In the genomic region with DNA sequence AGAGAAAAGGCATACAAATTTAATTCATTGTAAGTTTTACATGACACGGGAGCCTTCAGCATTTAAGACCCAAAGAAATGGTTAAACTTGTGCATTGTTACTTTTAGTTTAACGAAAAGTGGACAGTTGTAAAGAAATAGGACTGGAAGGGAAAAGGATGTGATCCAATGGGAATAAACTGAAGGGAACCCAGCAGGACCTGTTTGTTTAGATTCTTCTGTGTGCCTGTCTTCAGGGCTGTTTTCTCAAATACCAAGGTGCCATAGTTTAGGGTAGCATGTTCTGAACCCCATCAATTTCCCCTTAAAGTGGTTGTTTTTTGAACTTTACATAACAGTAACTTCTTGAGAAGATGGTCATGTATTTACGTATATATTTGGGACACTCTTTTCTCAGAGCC, we compare ENCODE assay signal across 23 cellular contexts. TPM values are rescaled to one million over a fixed set of nuclear protein-coding genes. Genes with fewer than 3 reads are reported as not detected.
DNase-seq lines count a peak whose midpoint lies in the region; ATAC-seq and TF ChIP-seq lines count a peak whose summit lies in the region.
"Had no signal": no experiment of that assay in that cellular context is flagged by ENCODE, and none has a peak within 500 bp of the region (broad histone marks: within the 10 kb centered on the region; RNA-seq: fewer than 3 reads in every experiment).

No MANE protein-coding gene starts in this region.

- H4K20me1 ChIP-seq in HCT116 (ENCODE audit: insufficient read depth) = no peaks in the 10 kb centered on the region
- H4K20me1 ChIP-seq: BLaER1 had no signal

- H3K9me3 Mint-ChIP-seq in Caco-2 (ENCODE audit: unreplicated experiment) (no peaks in the 10 kb centered on the region), mesothelial cell of epicardium (no peaks in the 10 kb centered on the region)
- H3K9me3 Mint-ChIP-seq in activated T-cell treated with anti-CD3 and anti-CD28 coated beads, Interleukin-2, amount 50 U/mL, for 72 hours = no peaks in the 10 kb centered on the region

- TF ChIP-seq POLR2A in HCT116 (IDR thresholded peaks at IDR 0.05; ENCODE audit: borderline replicate concordance, extremely low read depth, insufficient read depth, insufficient read length) = no peak

- no TSS peak for BruUV-seq in Caco-2 (replicated peaks; lab: Mats Ljungman, UMichigan)
- BruUV-seq in HCT116 (replicated peaks; lab: Mats Ljungman, UMichigan) = no TSS peak
- no TSS peak for BruUV-seq in Panc1 (replicated peaks; lab: Mats Ljungman, UMichigan)

- TF ChIP-seq CTCF in Caco-2 (IDR thresholded peaks at IDR 0.05; ENCODE audit: insufficient read depth in 1 of 2, low read depth in 1 of 2, low read length in 1 of 2, severe bottlenecking in 1 of 2, unreplicated experiment in 1 of 2) = no peak
- TF ChIP-seq CTCF in HCT116 (IDR thresholded peaks at IDR 0.05 in 2 of 3, conservative IDR thresholded peaks at IDR 0.05 in 1 of 3; ENCODE audit: borderline replicate concordance in 1 of 3, insufficient read depth in 1 of 3, low read depth in 2 of 3, low read length in 2 of 3) = no peak
- no peak for TF ChIP-seq CTCF in Panc1 (IDR thresholded peaks at IDR 0.05)
- no peak for TF ChIP-seq CTCF in mesothelial cell of epicardium (IDR thresholded peaks at IDR 0.05; ENCODE audit: unreplicated experiment)
- no peak for TF ChIP-seq CTCF in GM10248 (IDR thresholded peaks at IDR 0.05; ENCODE audit: control extremely low read depth, extremely low read depth, low read depth, missing control alignments)

- peaks cover 75% of the 10 kb centered on the region for H3K4me1 ChIP-seq in Caco-2
- H3K4me1 ChIP-seq in HCT116 (ENCODE audit: control insufficient read depth in 1 of 2, insufficient read depth in 2 of 2, low read length in 2 of 2) = peaks cover 46 to 58% of the 10 kb centered on the region in 2 experiments
- peaks cover 60% of the 10 kb centered on the region for H3K4me1 ChIP-seq in Panc1 (ENCODE audit: control insufficient read depth, insufficient read depth, low read length)
- H3K4me1 ChIP-seq: HAP-1 had no signal

- H3K9me3 ChIP-seq in Caco-2 (no peaks in the 10 kb centered on the region), HCT116 (ENCODE audit: control insufficient read depth in 1 of 2, insufficient read depth in 1 of 2, low read depth in 1 of 2, low read length in 2 of 2) (no peaks in the 10 kb centered on the region), Panc1 (ENCODE audit: control insufficient read depth, insufficient read depth, low read depth, low read length) (no peaks in the 10 kb centered on the region)
- H3K9me3 ChIP-seq: BLaER1, HAP-1 had no signal

- peak overlapping the region; percentile 72; the same call in 1 of the 2 replicates for H3K4me2 ChIP-seq in HCT116 (ENCODE audit: low read length)

- peak overlapping the region; percentile 82 for H3K27ac Mint-ChIP-seq in Caco-2 (ENCODE audit: unreplicated experiment)
- peak overlapping the region; percentile 73 for H3K27ac Mint-ChIP-seq in mesothelial cell of epicardium
- H3K27ac Mint-ChIP-seq in activated T-cell treated with anti-CD3 and anti-CD28 coated beads, Interleukin-2, amount 50 U/mL, for 72 hours = no peak overlapping the region
- H3K27ac Mint-ChIP-seq: CD4-positive, CD25-positive, alpha-beta regulatory T cell had no signal

- ATAC-seq in HCT116 (no peak), Panc1 (no peak)
- no peak for ATAC-seq in activated T-cell treated with anti-CD3 and anti-CD28 coated beads, Interleukin-2, amount 50 U/mL, for 72 hours (replicated peaks in 1 of 2)

- DNase-seq in Caco-2 (no peak), HCT116 (ENCODE audit: low read depth, low spot score) (no peak), Panc1 (ENCODE audit: low read depth, low spot score) (no peak), mesothelial cell of epicardium (ENCODE audit: low spot score in 2 of 2, unreplicated experiment in 2 of 2) (no peak), H4 (ENCODE audit: low spot score) (no peak), GM10248 (ENCODE audit: extremely low spot score) (no peak), NCI-H1417 treated with DMSO at 0.1 percent for 48 hours (lab: John Stamatoyannopoulos, UW) (no peak)
- DNase-seq in activated T-cell treated with anti-CD3 and anti-CD28 coated beads, Interleukin-2, amount 50 U/mL, for 72 hours = no peak
- DNase-seq: CD4-positive, CD25-positive, alpha-beta regulatory T cell; GF-D8; GM23248; Kasumi-1; NCI-H1105; NCI-H146; NCI-H2029; NCI-H446; NCI-H524 treated with DMSO at 0.1 percent for 48 hours; NCI-H774; NK-92 treated with Interleukin-12 subunit alpha and Interleukin-12 subunit beta, amount 100 ng/mL, for 24 hours; SHP77 treated with DMSO at 0.1 percent for 48 hours; T-helper 1 cell had no signal

- TF ChIP-seq RAD21 in HCT116 (IDR thresholded peaks at IDR 0.05; ENCODE audit: low read depth) = no peak

- H2AFZ ChIP-seq in HCT116 (ENCODE audit: low read depth, low read length, poor library complexity, severe bottlenecking) = no peak overlapping the region
- H2AFZ ChIP-seq: GM23248 had no signal

- H3K36me3 Mint-ChIP-seq in Caco-2 (ENCODE audit: insufficient read depth, unreplicated experiment) = peaks cover 25% of the 10 kb centered on the region
- no peaks in the 10 kb centered on the region for H3K36me3 Mint-ChIP-seq in mesothelial cell of epicardium
- no peaks in the 10 kb centered on the region for H3K36me3 Mint-ChIP-seq in activated T-cell treated with anti-CD3 and anti-CD28 coated beads, Interleukin-2, amount 50 U/mL, for 72 hours (ENCODE audit: insufficient read depth in 2 of 2)
- H3K36me3 Mint-ChIP-seq: CD4-positive, CD25-positive, alpha-beta regulatory T cell had no signal

- H3K27me3 ChIP-seq in Caco-2 (replicated peaks; ENCODE audit: control insufficient read depth, insufficient read depth, low read length) (no peaks in the 10 kb centered on the region), HCT116 (ENCODE audit: insufficient read depth, low read length) (no peaks in the 10 kb centered on the region), Panc1 (ENCODE audit: control insufficient read depth, insufficient read depth, low read length) (no peaks in the 10 kb centered on the region)
- H3K27me3 ChIP-seq: BLaER1 had no signal

- no peaks in the 10 kb centered on the region for H3K79me2 ChIP-seq in HCT116 (ENCODE audit: insufficient read depth, low read length)

- H3K4me3 Mint-ChIP-seq in Caco-2 (ENCODE audit: unreplicated experiment) = no peak overlapping the region
- H3K4me3 Mint-ChIP-seq in mesothelial cell of epicardium = no peak overlapping the region
- H3K4me3 Mint-ChIP-seq in activated T-cell treated with anti-CD3 and anti-CD28 coated beads, Interleukin-2, amount 50 U/mL, for 72 hours = no peak overlapping the region
- H3K4me3 Mint-ChIP-seq: CD4-positive, CD25-positive, alpha-beta regulatory T cell had no signal

- no peak overlapping the region for H3K9ac ChIP-seq in HCT116 (ENCODE audit: low read length)
- H3K9ac ChIP-seq: BLaER1, GM23248 had no signal

- H3K27me3 Mint-ChIP-seq in Caco-2 (ENCODE audit: insufficient read depth, unreplicated experiment) (no peaks in the 10 kb centered on the region), mesothelial cell of epicardium (ENCODE audit: low read depth) (no peaks in the 10 kb centered on the region)
- no peaks in the 10 kb centered on the region for H3K27me3 Mint-ChIP-seq in activated T-cell treated with anti-CD3 and anti-CD28 coated beads, Interleukin-2, amount 50 U/mL, for 72 hours (ENCODE audit: low read depth)

- intact Hi-C loops in Caco-2 (cut with micrococcal nuclease; ENCODE audit: unreplicated experiment) (no loop called here), HCT116 (cut with micrococcal nuclease) (no loop called here), Panc1 (cut with micrococcal nuclease; ENCODE audit: unreplicated experiment) (loop anchor here (10.0 kb wide), 1 partner anchor 80 kb away; no protein-coding TSS in a partner anchor)

- CTCF ChIA-PET in Caco-2 (lab: Charles Lee) = no interaction called here
- CTCF ChIA-PET in HCT116 (lab: Charles Lee) = no interaction called here
- CTCF ChIA-PET in Panc1 (lab: Charles Lee) = no interaction called here
- CTCF ChIA-PET in GM10248 (lab: Yijun Ruan, JAX) = interaction anchor here (1.8 to 5.4 kb wide), 2 partner anchors 8 to 26 kb away, joined by 6 to 19 read pairs; no protein-coding TSS in a partner anchor

- no peaks in the 10 kb centered on the region; the same call in 1 of the 2 replicates for H3K36me3 ChIP-seq in Caco-2 (ENCODE audit: control insufficient read depth, insufficient read depth, low read length)
- H3K36me3 ChIP-seq in HCT116 (ENCODE audit: control insufficient read depth in 1 of 2, insufficient read depth in 2 of 2, low read length in 2 of 2) = no peaks in the 10 kb centered on the region
- no peaks in the 10 kb centered on the region for H3K36me3 ChIP-seq in Panc1 (ENCODE audit: control insufficient read depth, insufficient read depth, low read length)
- H3K36me3 ChIP-seq: BLaER1, HAP-1 had no signal

- no peak overlapping the region for H3K27ac ChIP-seq in HCT116 (ENCODE audit: low read depth, low read length)
- peak overlapping the region; percentile 89 for H3K27ac ChIP-seq in Panc1 (ENCODE audit: low read length)
- H3K27ac ChIP-seq: BLaER1, GM23248 had no signal

- H3K4me3 ChIP-seq in Caco-2 (ENCODE audit: low read depth, low read length) (no peak overlapping the region), HCT116 (replicated peaks in 1 of 2; ENCODE audit: low read depth in 1 of 2, low read length in 2 of 2) (no peak overlapping the region), Panc1 (ENCODE audit: low read depth in 2 of 2, low read length in 2 of 2) (no peak overlapping the region)
- H3K4me3 ChIP-seq: BLaER1, GM23248, HAP-1 had no signal

- POLR2A ChIA-PET in Caco-2 (lab: Charles Lee) = no interaction called here
- POLR2A ChIA-PET in HCT116 (lab: Charles Lee) = no interaction called here
- POLR2A ChIA-PET in Panc1 (lab: Charles Lee) = interaction anchor here (1.2 kb wide), 1 partner anchor 398 kb away, joined by 4 read pairs; no protein-coding TSS in a partner anchor
- POLR2A ChIA-PET in GM10248 (lab: Yijun Ruan, JAX) = no interaction called here

- in situ Hi-C loops in Panc1 (cut with HindIII; ENCODE audit: low pct_unique_long_range_greater_than_20kb, low sequenced_read_pairs) = no loop called here

- H3K4me1 Mint-ChIP-seq in Caco-2 (ENCODE audit: low read depth, unreplicated experiment) (peaks cover 26% of the 10 kb centered on the region), mesothelial cell of epicardium (peaks cover 47% of the 10 kb centered on the region)
- H3K4me1 Mint-ChIP-seq in activated T-cell treated with anti-CD3 and anti-CD28 coated beads, Interleukin-2, amount 50 U/mL, for 72 hours (ENCODE audit: low read depth) = no peaks in the 10 kb centered on the region
- H3K4me1 Mint-ChIP-seq: CD4-positive, CD25-positive, alpha-beta regulatory T cell had no signal

- no peaks in the 10 kb centered on the region for H3K9me2 ChIP-seq in HCT116 (ENCODE audit: insufficient read depth)

- RAD21 ChIA-PET in HCT116 (lab: Charles Lee; ENCODE audit: low non-redundant PET in 1 of 2, low total read pairs in 2 of 2, uncharacterized antibody in 2 of 2, unreplicated experiment in 2 of 2) = no interaction called here

RNA-seq across cellular contexts. Expression of a gene that starts 30.3 kb away (rescaled TPM):
- total RNA-seq in Caco-2 (2022) (27.2 and 29.5 TPM in 2 replicates), HCT116 (2021; ENCODE audit: unreplicated experiment) (7.7 TPM), Panc1 (2021; ENCODE audit: unreplicated experiment) (66.4 TPM), mesothelial cell of epicardium (11.3 to 12.7 TPM (median 12.0 TPM) in 3 replicates)
- polyA plus RNA-seq in HCT116 (2012) = 4.1 and 4.9 TPM in 2 replicates
- 43.4 TPM for polyA plus RNA-seq in Panc1 (2012; ENCODE audit: insufficient read length)
- 9.6 and 11.7 TPM in 2 replicates for total RNA-seq in H4 (2014; rRNA removed; shearing (Covaris generic))
- total RNA-seq in activated T-cell treated with anti-CD3 and anti-CD28 coated beads, Interleukin-2, amount 50 U/mL, for 72 hours = 10 to 100 TPM in 1 of 2 donors, 1 to 10 TPM in 1; 5.5 to 15.0 TPM
